8 cellular contexts compared by ENCODE assay signal in the genomic region with DNA sequence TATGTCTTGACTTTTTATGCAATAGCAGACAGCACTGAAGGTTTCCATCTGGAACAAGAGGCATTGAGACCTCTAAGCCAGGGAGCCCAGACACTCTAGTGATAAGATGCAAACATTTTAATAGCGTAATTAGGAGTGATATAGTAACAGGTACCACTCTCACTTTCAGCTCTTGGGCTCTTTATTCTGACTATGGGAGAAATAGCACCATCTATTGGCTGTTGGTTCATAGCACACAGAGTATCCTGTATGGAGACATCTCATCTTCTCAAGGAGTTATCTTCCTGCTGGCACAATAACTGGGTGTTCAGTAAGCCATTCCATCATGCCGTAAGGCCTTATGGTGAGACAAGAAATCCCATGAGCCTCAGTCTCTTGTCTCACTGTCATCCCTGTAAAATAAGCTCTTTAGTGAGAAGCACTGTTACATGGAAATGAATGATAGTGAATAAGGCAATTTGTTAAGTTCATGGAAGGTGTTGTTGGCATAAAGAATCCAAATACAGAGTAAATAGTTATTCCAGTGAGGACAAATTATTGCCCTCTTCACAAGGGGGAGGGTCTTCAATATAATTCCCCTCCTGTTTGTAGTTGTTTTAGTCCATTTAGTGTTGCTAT. TPM values are rescaled to one million over a fixed set of nuclear protein-coding genes. Genes with fewer than 3 reads are reported as not detected.
DNase-seq lines count a peak whose midpoint lies in the region; ATAC-seq, FAIRE-seq and TF ChIP-seq lines count a peak whose summit lies in the region.

No MANE protein-coding gene starts in this region.

- DNase-seq in Daoy (ENCODE audit: low read depth) = peak; percentile 19
- DNase-seq in GM20000 (ENCODE audit: low spot score) = peak; percentile 39
- DNase-seq in NCI-H1092 (lab: John Stamatoyannopoulos, UW) = peak; percentile 9
- DNase-seq in K562 (ENCODE audit: extremely low read depth in 1 of 4, low spot score in 3 of 4) = peak; percentile 20 to 41 (median 30)
- peak; percentile 43 to 57 for DNase-seq in lung microvascular endothelial cell (ENCODE audit: low read depth in 2 of 2)
- no peak for DNase-seq in NCI-H1048 (lab: John Stamatoyannopoulos, UW)
- DNase-seq in T1000 (lab: John Stamatoyannopoulos, UW) = no peak
- no peak for DNase-seq in activated T-helper 2 cell treated with anti-CD3 and anti-CD28 coated beads, Interferon-gamma antibody, Interleukin-2, Interleukin-4, amounts not matched to agents 10 μg/mL and 5 μg/mL and 100 μg/mL, durations not matched to agents 14 hours and 24 hours and 36 hours (ENCODE audit: low spot score)

- POLR2A ChIA-PET in K562 (lab: Yijun Ruan, JAX) = no interaction called here

- H3K27me3 Mint-ChIP-seq in activated T-helper 2 cell treated with anti-CD3 and anti-CD28 coated beads, Interferon-gamma antibody, Interleukin-2, Interleukin-4, amounts not matched to agents 10 μg/mL and 5 μg/mL and 100 μg/mL, durations not matched to agents 14 hours and 24 hours and 36 hours (ENCODE audit: low read depth) = no peaks in the 10 kb centered on the region

- in situ Hi-C loops in K562 (cut with MboI) = no loop called here

- no peak overlapping the region for H3K27ac Mint-ChIP-seq in activated T-helper 2 cell treated with anti-CD3 and anti-CD28 coated beads, Interferon-gamma antibody, Interleukin-2, Interleukin-4, amounts not matched to agents 10 μg/mL and 5 μg/mL and 100 μg/mL, durations not matched to agents 14 hours and 24 hours and 36 hours

- no peak for TF ChIP-seq POLR2A in K562 (conservative IDR thresholded peaks at IDR 0.05)

- peak; percentile 52 for TF ChIP-seq CTCF in GM20000 (IDR thresholded peaks at IDR 0.05; ENCODE audit: extremely low read depth, missing control alignments)
- TF ChIP-seq CTCF in K562 (IDR thresholded peaks at IDR 0.05 in 2 of 3, conservative IDR thresholded peaks at IDR 0.05 in 1 of 3; ENCODE audit: insufficient read depth in 2 of 3, low read depth in 1 of 3, low read length in 3 of 3) = peak; percentile 50 to 76 (median 65)

- intact Hi-C loops in K562 (cut with micrococcal nuclease) = loop anchor here (1.0 to 5.0 kb wide), 5 partner anchors 138 to 498 kb away; a partner anchor contains a TSS
- intact Hi-C loops in activated T-helper 2 cell treated with anti-CD3 and anti-CD28 coated beads, Interferon-gamma antibody, Interleukin-2, Interleukin-4, amounts not matched to agents 10 μg/mL and 5 μg/mL and 100 μg/mL, durations not matched to agents 14 hours and 24 hours and 36 hours (cut with micrococcal nuclease) = loop anchor here (5.0 kb wide), 1 partner anchor 218 kb away; no protein-coding TSS in a partner anchor

- peak; percentile 77 for FAIRE-seq in K562 (lab: Jason Lieb, UNC)

- H3K79me2 ChIP-seq in K562 (ENCODE audit: control insufficient read depth, insufficient read depth, low read length) = 0 out of 3 replicates have a peak, but pooled peaks cover 4% of the 10 kb centered on the region

- BruUV-seq in K562 (replicated peaks; lab: Mats Ljungman, UMichigan) = no TSS peak

- H2AFZ ChIP-seq in K562 (ENCODE audit: low read depth, low read length) = no peak overlapping the region

- peaks cover 2% of the 10 kb centered on the region; the same call in 1 of the 2 replicates for H4K20me1 ChIP-seq in K562 (replicated peaks; ENCODE audit: control insufficient read depth, insufficient read depth, low read length)

- CTCF ChIA-PET in K562 (lab: Yijun Ruan, JAX; ENCODE audit: low intra/inter-chr PET ratio) = interaction anchor here (0.7 to 1.8 kb wide), 4 partner anchors 351 to 672 kb away, joined by 3 to 9 read pairs (median 4); no protein-coding TSS in a partner anchor

- peaks cover 29% of the 10 kb centered on the region for H3K36me3 ChIP-seq in K562 (ENCODE audit: control insufficient read depth, insufficient read depth, low read length)

- no peaks in the 10 kb centered on the region for H3K9me3 Mint-ChIP-seq in activated T-helper 2 cell treated with anti-CD3 and anti-CD28 coated beads, Interferon-gamma antibody, Interleukin-2, Interleukin-4, amounts not matched to agents 10 μg/mL and 5 μg/mL and 100 μg/mL, durations not matched to agents 14 hours and 24 hours and 36 hours

- ATAC-seq in K562 = peak; percentile 83

- no peak overlapping the region for H3K4me2 ChIP-seq in K562 (ENCODE audit: insufficient read depth, low read length)

- peaks cover 0 to 3% of the 10 kb centered on the region in 2 experiments; a peak in 1 of 5 replicates for H3K27me3 ChIP-seq in K562 (ENCODE audit: control insufficient read depth in 2 of 2, insufficient read depth in 2 of 2, low read length in 2 of 2)

- no peak overlapping the region for H3K4me3 ChIP-seq in K562

- peaks cover 26% of the 10 kb centered on the region for H3K36me3 Mint-ChIP-seq in activated T-helper 2 cell treated with anti-CD3 and anti-CD28 coated beads, Interferon-gamma antibody, Interleukin-2, Interleukin-4, amounts not matched to agents 10 μg/mL and 5 μg/mL and 100 μg/mL, durations not matched to agents 14 hours and 24 hours and 36 hours (ENCODE audit: low read depth)

- no peaks in the 10 kb centered on the region for H3K4me1 ChIP-seq in K562 (replicated peaks in 1 of 2; ENCODE audit: control insufficient read depth in 2 of 2, insufficient read depth in 2 of 2, low read length in 2 of 2)

- no peak overlapping the region for H3K27ac ChIP-seq in K562 (ENCODE audit: extremely low read depth, low read depth, low read length)

- no peak overlapping the region for H3K4me3 Mint-ChIP-seq in activated T-helper 2 cell treated with anti-CD3 and anti-CD28 coated beads, Interferon-gamma antibody, Interleukin-2, Interleukin-4, amounts not matched to agents 10 μg/mL and 5 μg/mL and 100 μg/mL, durations not matched to agents 14 hours and 24 hours and 36 hours (ENCODE audit: low read depth)

- H3K4me1 Mint-ChIP-seq in activated T-helper 2 cell treated with anti-CD3 and anti-CD28 coated beads, Interferon-gamma antibody, Interleukin-2, Interleukin-4, amounts not matched to agents 10 μg/mL and 5 μg/mL and 100 μg/mL, durations not matched to agents 14 hours and 24 hours and 36 hours (ENCODE audit: low read depth) = peaks cover 14% of the 10 kb centered on the region

- peak; percentile 52 to 79; a peak in 3 of 4 replicates for TF ChIP-seq RAD21 in K562 (CRISPR knock-in tag; conservative IDR thresholded peaks at IDR 0.05 in 1 of 2, IDR thresholded peaks at IDR 0.05 in 1 of 2)

- TF ChIP-seq EP300 in K562 (IDR thresholded peaks at IDR 0.05; ENCODE audit: low read length) = no peak

- H3K9me1 ChIP-seq in K562 (ENCODE audit: control insufficient read depth, insufficient read depth, low read length) = no peaks in the 10 kb centered on the region

- whole genome bisulfite sequencing in K562 (ENCODE audit: insufficient coverage, low coverage, missing lambda C conversion rate) = 51% methylated on average over 2 of the region's 2 CpGs

- no peaks in the 10 kb centered on the region for H3K9me3 ChIP-seq in K562 (replicated peaks; ENCODE audit: control insufficient read depth, insufficient read depth, low read depth, low read length)

- no peak overlapping the region for H3K9ac ChIP-seq in K562 (ENCODE audit: insufficient read depth in 1 of 2, low read depth in 2 of 2, low read length in 2 of 2)

TF ChIP-seq in K562, 482 proteins besides CTCF, POLR2A, EP300 and RAD21:
- TF ChIP-seq HCFC1 (IDR thresholded peaks at IDR 0.05; ENCODE audit: low read depth, low read length) (no peak), SMC3 (conservative IDR thresholded peaks at IDR 0.05; ENCODE audit: insufficient read depth, low read depth, low read length) (0 out of 2 replicates have a peak, but pooled peaks have one; percentile 15), ZNF24 (IDR thresholded peaks at IDR 0.05) (no peak), MEF2A (IDR thresholded peaks at IDR 0.05; ENCODE audit: control insufficient read depth, low read depth, low read length) (no peak), ZNF695 (CRISPR knock-in tag; IDR thresholded peaks at IDR 0.05) (no peak), ZNF134 (CRISPR knock-in tag; conservative IDR thresholded peaks at IDR 0.05) (no peak)
- TF ChIP-seq, protein P1, sequence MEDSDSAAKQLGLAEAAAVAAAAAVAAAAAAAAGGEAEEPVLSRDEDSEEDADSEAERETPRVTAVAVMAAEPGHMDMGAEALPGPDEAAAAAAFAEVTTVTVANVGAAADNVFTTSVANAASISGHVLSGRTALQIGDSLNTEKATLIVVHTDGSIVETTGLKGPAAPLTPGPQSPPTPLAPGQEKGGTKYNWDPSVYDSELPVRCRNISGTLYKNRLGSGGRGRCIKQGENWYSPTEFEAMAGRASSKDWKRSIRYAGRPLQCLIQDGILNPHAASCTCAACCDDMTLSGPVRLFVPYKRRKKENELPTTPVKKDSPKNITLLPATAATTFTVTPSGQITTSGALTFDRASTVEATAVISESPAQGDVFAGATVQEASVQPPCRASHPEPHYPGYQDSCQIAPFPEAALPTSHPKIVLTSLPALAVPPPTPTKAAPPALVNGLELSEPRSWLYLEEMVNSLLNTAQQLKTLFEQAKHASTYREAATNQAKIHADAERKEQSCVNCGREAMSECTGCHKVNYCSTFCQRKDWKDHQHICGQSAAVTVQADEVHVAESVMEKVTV (CRISPR knock-in tag; IDR thresholded peaks at IDR 0.05) = 0 out of 2 replicates have a peak, but pooled peaks have one; percentile 15

RNA-seq across cellular contexts. Expression of a gene that starts 48.3 kb away (rescaled TPM):
- total RNA-seq in Daoy (2014; rRNA removed; shearing (Covaris generic)) = 13.6 and 15.8 TPM in 2 replicates
- 19.7 and 76.3 TPM in 2 replicates for total RNA-seq in K562 (2011; cell fraction: chromatin; rRNA removed; ENCODE audit: low replicate concordance)
- 10.5 and 16.2 TPM in 2 replicates for total RNA-seq in K562 (2011; cell fraction: nucleolus; rRNA removed)
- total RNA-seq in K562 (2011; cell fraction: nucleoplasm; rRNA removed) = 25.3 and 42.7 TPM in 2 replicates
- total RNA-seq in K562 (2014; rRNA removed) (13.8 and 17.3 TPM in 2 replicates), K562 (2014; rRNA removed; fragmentation: Illumina TruSeq; extraction: Trizol) (35.0 and 39.8 TPM in 2 replicates), K562 (2015; rRNA removed; fragmentation: Illumina TruSeq; extraction: Trizol) (30.6 and 31.9 TPM in 2 replicates), K562 (2021) (18.1 and 18.8 TPM in 2 replicates), lung microvascular endothelial cell (3.4 and 3.5 TPM in 2 replicates)
- polyA plus RNA-seq in K562 (2011; rRNA removed) (34.7 and 40.4 TPM in 2 replicates), K562 (2014; fragmentation: Illumina TruSeq; extraction: Trizol) (22.3 and 24.0 TPM in 2 replicates), K562 (2014; fragmentation: Nextera tagmentation; extraction: Ambion mirVana) (10 to 100 TPM in 1 of 2 experiments, 1 to 10 TPM in 1; 9.6 to 15.1 TPM), K562 (2014; rRNA removed) (30.2 and 30.7 TPM in 2 replicates)
- 7.1 and 11.6 TPM in 2 replicates for polyA plus RNA-seq in K562 (2011; cell fraction: cytosol; rRNA removed)
- polyA plus RNA-seq in K562 (2011; cell fraction: nucleus; rRNA removed) = 24.8 and 29.6 TPM in 2 replicates
- 13.8 and 14.9 TPM in 2 replicates for polyA plus RNA-seq in K562 (2012)
- polyA minus RNA-seq in K562 (2011; rRNA and poly(A)+ RNA removed) = 26.1 and 27.0 TPM in 2 replicates
- 5.6 and 8.6 TPM in 2 replicates for polyA minus RNA-seq in K562 (2011; cell fraction: cytosol; rRNA and poly(A)+ RNA removed)
- polyA minus RNA-seq in K562 (2011; cell fraction: nucleus; rRNA and poly(A)+ RNA removed) = 30.6 and 48.5 TPM in 2 replicates
- 19.0 and 19.4 TPM in 2 replicates for total RNA-seq in activated T-helper 2 cell treated with anti-CD3 and anti-CD28 coated beads, Interferon-gamma antibody, Interleukin-2, Interleukin-4, amounts not matched to agents 10 μg/mL and 5 μg/mL and 100 μg/mL, durations not matched to agents 14 hours and 24 hours and 36 hours

Comparison
In these comparisons a context has a peak if more than half of its experiments do, and no peak if none do; other contexts are left out.
1. DNase-seq: peak in Daoy (single experiment), GM20000 (single experiment), NCI-H1092 (single experiment), K562 (4 of 4) and lung microvascular endothelial cell (2 of 2); none in NCI-H1048 (single experiment), T1000 (single experiment) and activated T-helper 2 cell treated with anti-CD3 and anti-CD28 coated beads, Interferon-gamma antibody, Interleukin-2, Interleukin-4, amounts not matched to agents 10 μg/mL and 5 μg/mL and 100 μg/mL, durations not matched to agents 14 hours and 24 hours and 36 hours (single experiment).